10 cellular contexts compared by ENCODE assay signal in genomic region chr6:56802570-56802969, GRCh38.
A peak's percentile ranks its signal among the peaks of the same experiment; 100 is the strongest.
DNase-seq lines count a peak whose midpoint lies in the region; ATAC-seq and TF ChIP-seq lines count a peak whose summit lies in the region.
"Had no signal": no experiment of that assay in that cellular context is flagged by ENCODE, and none has a peak within 500 bp of the region (broad histone marks: within the 10 kb centered on the region; RNA-seq: fewer than 3 reads in every experiment).

No MANE protein-coding gene starts in this region.

- H3K27ac ChIP-seq in subcutaneous abdominal adipose tissue (ENCODE audit: low read depth, low read length) (peak overlapping the region; percentile 82), upper lobe of left lung (no peak overlapping the region)

- H3K27me3 ChIP-seq in subcutaneous abdominal adipose tissue (ENCODE audit: control insufficient read depth in 5 of 5, insufficient read depth in 4 of 5, low read length in 5 of 5), result no peaks in the 10 kb centered on the region
- no peaks in the 10 kb centered on the region for H3K27me3 ChIP-seq in upper lobe of left lung

- DNase-seq in NCI-H2107 treated with DMSO at 0.1 percent for 48 hours (lab: John Stamatoyannopoulos, UW; ENCODE audit: unreplicated experiment) (peak; percentile 35), NCI-H2107 (lab: John Stamatoyannopoulos, UW) (no peak), NCI-H460 (ENCODE audit: extremely low read depth, low read depth) (peak; percentile 4), dermis microvascular lymphatic vessel endothelial cell (ENCODE audit: low read depth in 2 of 2) (peak; percentile 38 to 95), upper lobe of left lung (no peak)
- DNase-seq in stimulated activated CD4-positive, alpha-beta T cell treated with anti-CD3 and anti-CD28 coated beads, Interleukin-1b, Interleukin-23, amount 100 ng/mL, for 48 hours, result no peak
- DNase-seq: 8988T had no signal

- 19 to 39% methylated on average over 2 of the region's 2 CpGs for WGBS in upper lobe of left lung, 2 donors

- TF ChIP-seq EP300 in upper lobe of left lung (IDR thresholded peaks at IDR 0.05), result no peak

- H3K4me1 ChIP-seq in subcutaneous abdominal adipose tissue (ENCODE audit: control insufficient read depth in 5 of 5, insufficient read depth in 5 of 5, low read length in 5 of 5) (peaks cover 2 to 45% (median 33%) of the 10 kb centered on the region in 5 donors), upper lobe of left lung (peaks cover 0 to 5% (median 0%) of the 10 kb centered on the region in 4 donors)

- no peak for ATAC-seq in HG03469 (IDR thresholded peaks at IDR 0.05; ENCODE audit: unreplicated experiment)
- no peak for ATAC-seq in upper lobe of left lung (ENCODE audit: low FRiP score in 2 of 2)
- ATAC-seq: activated naive CD4-positive, alpha-beta T cell treated with anti-CD3 and anti-CD28 coated beads, Interleukin-2, amount 50 U/mL, for 72 hours had no signal

- no peak for TF ChIP-seq POLR2A in upper lobe of left lung (IDR thresholded peaks at IDR 0.05)

- no peak for TF ChIP-seq CTCF in upper lobe of left lung (IDR thresholded peaks at IDR 0.05)

- H3K4me3 ChIP-seq in subcutaneous abdominal adipose tissue (ENCODE audit: low read depth in 1 of 5, low read length in 5 of 5) (no peak overlapping the region), upper lobe of left lung (no peak overlapping the region)

- H3K36me3 ChIP-seq in subcutaneous abdominal adipose tissue (ENCODE audit: control insufficient read depth in 5 of 5, insufficient read depth in 5 of 5, low read length in 5 of 5) (no peaks in the 10 kb centered on the region), upper lobe of left lung (no peaks in the 10 kb centered on the region)

- H3K9ac ChIP-seq in subcutaneous abdominal adipose tissue (ENCODE audit: low read length in 5 of 5), result no peak overlapping the region

- H3K9me3 ChIP-seq in subcutaneous abdominal adipose tissue (ENCODE audit: control insufficient read depth in 5 of 5, low read length in 5 of 5), result no peaks in the 10 kb centered on the region
- H3K9me3 ChIP-seq in upper lobe of left lung, result no peaks in the 10 kb centered on the region

Comparison
In these comparisons a context has a peak if more than half of its experiments do, and no peak if none do; other contexts are left out.
1. DNase-seq: peak in NCI-H2107 treated with DMSO at 0.1 percent for 48 hours (single experiment), NCI-H460 (single experiment) and dermis microvascular lymphatic vessel endothelial cell (2 of 2); none in NCI-H2107 (single experiment), upper lobe of left lung (0 of 2) and stimulated activated CD4-positive, alpha-beta T cell treated with anti-CD3 and anti-CD28 coated beads, Interleukin-1b, Interleukin-23, amount 100 ng/mL, for 48 hours (single experiment).